ENCODE assay signal across 8 cellular contexts in genomic region chr7:157612664-157613561, GRCh38.
DNase-seq lines count a peak whose midpoint lies in the region; ATAC-seq lines count a peak whose summit lies in the region.

No MANE protein-coding gene starts in this region.

- ATAC-seq in GM21423 (IDR thresholded peaks at IDR 0.05; ENCODE audit: unreplicated experiment) (peak; percentile 83), GM21717 (IDR thresholded peaks at IDR 0.05; ENCODE audit: unreplicated experiment) (no peak)
- ATAC-seq in activated naive CD8-positive, alpha-beta T cell treated with anti-CD3 and anti-CD28 coated beads, Interleukin-2, amount 10 ng/mL, durations not matched to agents 7 days and 5 days (ENCODE audit: low read depth) = peak; percentile 78

- peak overlapping the region; percentile 83 for H3K4me3 Mint-ChIP-seq in activated naive CD8-positive, alpha-beta T cell treated with anti-CD3 and anti-CD28 coated beads, Interleukin-2, amount 10 ng/mL, durations not matched to agents 7 days and 5 days

- H3K27ac Mint-ChIP-seq in activated naive CD8-positive, alpha-beta T cell treated with anti-CD3 and anti-CD28 coated beads, Interleukin-2, amount 10 ng/mL, durations not matched to agents 7 days and 5 days = peak overlapping the region; percentile 88

- H3K9me3 Mint-ChIP-seq in activated naive CD8-positive, alpha-beta T cell treated with anti-CD3 and anti-CD28 coated beads, Interleukin-2, amount 10 ng/mL, durations not matched to agents 7 days and 5 days = no peaks in the 10 kb centered on the region

- DNase-seq in T follicular helper cell (ENCODE audit: low read depth) = peak; percentile 55
- DNase-seq in activated naive CD8-positive, alpha-beta T cell treated with anti-CD3 and anti-CD28 coated beads, Interleukin-2, amount 10 ng/mL, durations not matched to agents 7 days and 5 days = peak; percentile 78
- DNase-seq in mucosa of gallbladder (ENCODE audit: low spot score) = peak; percentile 36
- DNase-seq in stimulated activated naive CD4-positive, alpha-beta T cell (lab: John Stamatoyannopoulos, UW) = peak; percentile 36 to 84 (median 66)
- DNase-seq in hepatic stellate cell (ENCODE audit: low spot score) = no peak
- no peak for DNase-seq in kidney glomerular epithelial cell (lab: John Stamatoyannopoulos, UW)

- H3K4me1 Mint-ChIP-seq in activated naive CD8-positive, alpha-beta T cell treated with anti-CD3 and anti-CD28 coated beads, Interleukin-2, amount 10 ng/mL, durations not matched to agents 7 days and 5 days = peaks cover 5% of the 10 kb centered on the region

- H3K36me3 Mint-ChIP-seq in activated naive CD8-positive, alpha-beta T cell treated with anti-CD3 and anti-CD28 coated beads, Interleukin-2, amount 10 ng/mL, durations not matched to agents 7 days and 5 days = no peaks in the 10 kb centered on the region

- H3K27me3 Mint-ChIP-seq in activated naive CD8-positive, alpha-beta T cell treated with anti-CD3 and anti-CD28 coated beads, Interleukin-2, amount 10 ng/mL, durations not matched to agents 7 days and 5 days = no peaks in the 10 kb centered on the region

- POLR2A ChIA-PET in activated naive CD8-positive, alpha-beta T cell treated with anti-CD3 and anti-CD28 coated beads, Interleukin-2, amount 10 ng/mL, durations not matched to agents 7 days and 5 days (lab: Charles Lee) = interaction anchor here (0.8 to 1.6 kb wide), 6 partner anchors 14 to 181 kb away, joined by 3 to 7 read pairs (median 3); no protein-coding TSS in a partner anchor

Comparison
In these comparisons a context has a peak if more than half of its experiments do, and no peak if none do; other contexts are left out.
1. DNase-seq: peak in T follicular helper cell (single experiment), activated naive CD8-positive, alpha-beta T cell treated with anti-CD3 and anti-CD28 coated beads, Interleukin-2, amount 10 ng/mL, durations not matched to agents 7 days and 5 days (single experiment), mucosa of gallbladder (single experiment) and stimulated activated naive CD4-positive, alpha-beta T cell (6 of 6); none in hepatic stellate cell (single experiment) and kidney glomerular epithelial cell (single experiment).